ENCODE assay signal across 23 cellular contexts in genomic region chr10:123303581-123303980, GRCh38.
"Had no signal": no experiment of that assay in that cellular context is flagged by ENCODE, and none has a peak within 500 bp of the region (broad histone marks: within the 10 kb centered on the region; RNA-seq: fewer than 3 reads in every experiment).

No MANE protein-coding gene starts in this region.

- H3K36me3 ChIP-seq: esophagus squamous epithelium, gastrocnemius medialis, heart right ventricle, left lung, lower lobe of right lung had no signal

- H3K4me1 ChIP-seq: esophagus squamous epithelium, gastrocnemius medialis, left lung, lower lobe of right lung had no signal

- H3K27ac ChIP-seq: epithelial cell of prostate, esophagus squamous epithelium, gastrocnemius medialis, heart right ventricle, left lung, lower lobe of right lung had no signal

- H3K4me3 ChIP-seq: esophagus squamous epithelium, gastrocnemius medialis, heart right ventricle, left lung, lower lobe of right lung, mucosa of descending colon had no signal

- H3K9me3 ChIP-seq: esophagus squamous epithelium, gastrocnemius medialis, left lung, lower lobe of right lung, mucosa of descending colon had no signal

- H3K27ac Mint-ChIP-seq: dendritic cell treated with granulocyte-macrophage colony-stimulating factor and Interleukin-4, amounts not matched to agents 40 ng/mL and 50 ng/mL, for 4 days; effector memory CD8-positive, alpha-beta T cell; endodermal cell; mesothelial cell of epicardium had no signal

- DNase-seq: cortex of kidney; effector CD8-positive, alpha-beta T cell; effector memory CD8-positive, alpha-beta T cell; erythroblast; esophagus squamous epithelium; foreskin fibroblast; foreskin melanocyte; gastrocnemius medialis; glutamatergic neuron; head of caudate nucleus; heart right ventricle; hippocampal formation; left colon; left lung; left ventricle myocardium superior; lower lobe of right lung; mesenchymal stem cell; mucosa of descending colon had no signal

- ATAC-seq: effector memory CD8-positive, alpha-beta T cell; esophagus mucosa; gastrocnemius medialis; heart right ventricle; left colon; left lung; left ventricle myocardium superior; lower lobe of right lung; mucosa of descending colon had no signal

- H3K27me3 ChIP-seq: esophagus squamous epithelium, gastrocnemius medialis, heart right ventricle, left lung had no signal

- H3K36me3 Mint-ChIP-seq: mesothelial cell of epicardium had no signal

- H3K9me3 Mint-ChIP-seq: dendritic cell treated with granulocyte-macrophage colony-stimulating factor and Interleukin-4, amounts not matched to agents 40 ng/mL and 50 ng/mL, for 4 days; effector memory CD8-positive, alpha-beta T cell had no signal
